ENCODE assay signal across 1 cellular context in the genomic region with DNA sequence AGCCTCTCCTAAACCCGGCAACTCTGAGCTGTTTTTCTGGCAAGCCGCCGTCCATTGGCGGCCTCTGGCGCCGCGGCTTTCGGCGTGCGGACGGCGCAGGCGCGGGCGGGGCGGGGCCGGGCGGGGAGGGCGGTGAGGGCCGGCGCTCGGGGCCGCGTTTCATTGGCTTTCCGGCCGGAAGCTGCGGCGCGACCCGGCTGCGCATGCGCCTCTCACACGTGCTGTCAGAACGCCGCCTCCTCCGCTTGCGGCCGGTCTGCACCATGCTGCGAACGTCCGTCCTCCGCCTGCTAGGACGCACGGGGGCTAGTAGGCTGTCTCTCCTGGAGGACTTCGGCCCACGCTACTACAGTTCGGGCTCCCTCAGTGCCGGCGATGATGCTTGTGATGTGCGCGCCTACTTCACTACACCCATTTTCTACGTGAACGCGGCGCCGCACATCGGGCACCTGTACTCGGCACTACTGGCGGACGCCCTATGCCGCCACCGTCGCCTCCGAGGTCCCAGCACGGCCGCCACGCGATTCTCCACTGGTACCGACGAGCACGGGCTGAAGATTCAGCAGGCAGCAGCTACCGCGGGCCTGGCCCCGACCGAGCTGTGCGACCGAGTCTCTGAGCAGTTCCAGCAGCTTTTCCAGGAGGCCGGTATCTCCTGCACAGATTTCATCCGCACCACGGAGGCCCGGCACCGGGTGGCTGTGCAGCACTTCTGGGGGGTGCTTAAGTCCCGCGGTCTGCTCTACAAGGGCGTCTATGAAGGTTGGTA.
A peak's percentile ranks its signal among the peaks of the same experiment; 100 is the strongest.
TF ChIP-seq lines count a peak whose summit lies in the region.

TSS of gene MARS2 (plus strand) at position 227 of the 769 bp plus-strand sequence. CDS start at position 264, 37 bp downstream.

TF ChIP-seq in HepG2, 621 proteins besides CTCF, POLR2A, EP300 and RAD21 (continued from another document and continues in another):
- TF ChIP-seq ZNF646 (CRISPR knock-in tag; IDR thresholded peaks at IDR 0.05) (no peak; the same call in 1 of the 2 replicates), ZSCAN25 (CRISPR knock-in tag; IDR thresholded peaks at IDR 0.05) (0 out of 2 replicates have a peak, but pooled peaks have one; percentile 23), GABPB1 (CRISPR knock-in tag; IDR thresholded peaks at IDR 0.05) (peak; percentile 92), FOXK2 (IDR thresholded peaks at IDR 0.05) (no peak), SRSF1 (optimal IDR thresholded peaks at IDR 0.05; ENCODE audit: low read depth, low read length) (no peak), TMF1 (CRISPR knock-in tag; IDR thresholded peaks at IDR 0.05; ENCODE audit: low read depth) (no peak; the same call in 1 of the 2 replicates), MIXL1 (CRISPR knock-in tag; IDR thresholded peaks at IDR 0.05) (no peak), ZNF331 (CRISPR knock-in tag; IDR thresholded peaks at IDR 0.05) (peak; percentile 42; the same call in 1 of the 2 replicates), HMG20A (CRISPR knock-in tag; IDR thresholded peaks at IDR 0.05; ENCODE audit: borderline replicate concordance) (peak; percentile 19; the same call in 1 of the 2 replicates), GRHL1 (CRISPR knock-in tag; conservative IDR thresholded peaks at IDR 0.05) (no peak), KDM5A (IDR thresholded peaks at IDR 0.05; ENCODE audit: borderline replicate concordance, low read length) (peak; percentile 62), ZNF616 (CRISPR knock-in tag; IDR thresholded peaks at IDR 0.05; ENCODE audit: low read depth) (peak; percentile 97), ZNF460 (CRISPR knock-in tag; IDR thresholded peaks at IDR 0.05; ENCODE audit: borderline replicate concordance) (no peak; the same call in 1 of the 2 replicates), ZNF230 (CRISPR knock-in tag; IDR thresholded peaks at IDR 0.05) (no peak), ZNF781 (CRISPR knock-in tag; IDR thresholded peaks at IDR 0.05; ENCODE audit: borderline replicate concordance, not compliant biosample characterization) (peak; percentile 31), NPAS2 (CRISPR knock-in tag; IDR thresholded peaks at IDR 0.05; ENCODE audit: borderline replicate concordance) (no peak), HNRNPLL (IDR thresholded peaks at IDR 0.05; ENCODE audit: low read depth, low read length, poor library complexity, severe bottlenecking) (peak; percentile 96), AFF4 (CRISPR knock-in tag; IDR thresholded peaks at IDR 0.05) (no peak)
- TF ChIP-seq, protein P1, sequence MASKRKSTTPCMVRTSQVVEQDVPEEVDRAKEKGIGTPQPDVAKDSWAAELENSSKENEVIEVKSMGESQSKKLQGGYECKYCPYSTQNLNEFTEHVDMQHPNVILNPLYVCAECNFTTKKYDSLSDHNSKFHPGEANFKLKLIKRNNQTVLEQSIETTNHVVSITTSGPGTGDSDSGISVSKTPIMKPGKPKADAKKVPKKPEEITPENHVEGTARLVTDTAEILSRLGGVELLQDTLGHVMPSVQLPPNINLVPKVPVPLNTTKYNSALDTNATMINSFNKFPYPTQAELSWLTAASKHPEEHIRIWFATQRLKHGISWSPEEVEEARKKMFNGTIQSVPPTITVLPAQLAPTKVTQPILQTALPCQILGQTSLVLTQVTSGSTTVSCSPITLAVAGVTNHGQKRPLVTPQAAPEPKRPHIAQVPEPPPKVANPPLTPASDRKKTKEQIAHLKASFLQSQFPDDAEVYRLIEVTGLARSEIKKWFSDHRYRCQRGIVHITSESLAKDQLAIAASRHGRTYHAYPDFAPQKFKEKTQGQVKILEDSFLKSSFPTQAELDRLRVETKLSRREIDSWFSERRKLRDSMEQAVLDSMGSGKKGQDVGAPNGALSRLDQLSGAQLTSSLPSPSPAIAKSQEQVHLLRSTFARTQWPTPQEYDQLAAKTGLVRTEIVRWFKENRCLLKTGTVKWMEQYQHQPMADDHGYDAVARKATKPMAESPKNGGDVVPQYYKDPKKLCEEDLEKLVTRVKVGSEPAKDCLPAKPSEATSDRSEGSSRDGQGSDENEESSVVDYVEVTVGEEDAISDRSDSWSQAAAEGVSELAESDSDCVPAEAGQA (IDR thresholded peaks at IDR 0.05; ENCODE audit: low read depth) = no peak
- TF ChIP-seq, protein P1 (CRISPR knock-in tag; IDR thresholded peaks at IDR 0.05; ENCODE audit: borderline replicate concordance) = no peak
- TF ChIP-seq, protein P2, sequence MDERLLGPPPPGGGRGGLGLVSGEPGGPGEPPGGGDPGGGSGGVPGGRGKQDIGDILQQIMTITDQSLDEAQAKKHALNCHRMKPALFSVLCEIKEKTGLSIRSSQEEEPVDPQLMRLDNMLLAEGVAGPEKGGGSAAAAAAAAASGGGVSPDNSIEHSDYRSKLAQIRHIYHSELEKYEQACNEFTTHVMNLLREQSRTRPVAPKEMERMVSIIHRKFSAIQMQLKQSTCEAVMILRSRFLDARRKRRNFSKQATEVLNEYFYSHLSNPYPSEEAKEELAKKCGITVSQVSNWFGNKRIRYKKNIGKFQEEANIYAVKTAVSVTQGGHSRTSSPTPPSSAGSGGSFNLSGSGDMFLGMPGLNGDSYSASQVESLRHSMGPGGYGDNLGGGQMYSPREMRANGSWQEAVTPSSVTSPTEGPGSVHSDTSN (CRISPR knock-in tag; IDR thresholded peaks at IDR 0.05) = peak; percentile 33; the same call in 1 of the 2 replicates
- TF ChIP-seq, protein P3, sequence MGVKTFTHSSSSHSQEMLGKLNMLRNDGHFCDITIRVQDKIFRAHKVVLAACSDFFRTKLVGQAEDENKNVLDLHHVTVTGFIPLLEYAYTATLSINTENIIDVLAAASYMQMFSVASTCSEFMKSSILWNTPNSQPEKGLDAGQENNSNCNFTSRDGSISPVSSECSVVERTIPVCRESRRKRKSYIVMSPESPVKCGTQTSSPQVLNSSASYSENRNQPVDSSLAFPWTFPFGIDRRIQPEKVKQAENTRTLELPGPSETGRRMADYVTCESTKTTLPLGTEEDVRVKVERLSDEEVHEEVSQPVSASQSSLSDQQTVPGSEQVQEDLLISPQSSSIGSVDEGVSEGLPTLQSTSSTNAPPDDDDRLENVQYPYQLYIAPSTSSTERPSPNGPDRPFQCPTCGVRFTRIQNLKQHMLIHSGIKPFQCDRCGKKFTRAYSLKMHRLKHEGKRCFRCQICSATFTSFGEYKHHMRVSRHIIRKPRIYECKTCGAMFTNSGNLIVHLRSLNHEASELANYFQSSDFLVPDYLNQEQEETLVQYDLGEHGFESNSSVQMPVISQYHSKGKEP (CRISPR knock-in tag; IDR thresholded peaks at IDR 0.05) = peak; percentile 83
- TF ChIP-seq, protein P4, sequence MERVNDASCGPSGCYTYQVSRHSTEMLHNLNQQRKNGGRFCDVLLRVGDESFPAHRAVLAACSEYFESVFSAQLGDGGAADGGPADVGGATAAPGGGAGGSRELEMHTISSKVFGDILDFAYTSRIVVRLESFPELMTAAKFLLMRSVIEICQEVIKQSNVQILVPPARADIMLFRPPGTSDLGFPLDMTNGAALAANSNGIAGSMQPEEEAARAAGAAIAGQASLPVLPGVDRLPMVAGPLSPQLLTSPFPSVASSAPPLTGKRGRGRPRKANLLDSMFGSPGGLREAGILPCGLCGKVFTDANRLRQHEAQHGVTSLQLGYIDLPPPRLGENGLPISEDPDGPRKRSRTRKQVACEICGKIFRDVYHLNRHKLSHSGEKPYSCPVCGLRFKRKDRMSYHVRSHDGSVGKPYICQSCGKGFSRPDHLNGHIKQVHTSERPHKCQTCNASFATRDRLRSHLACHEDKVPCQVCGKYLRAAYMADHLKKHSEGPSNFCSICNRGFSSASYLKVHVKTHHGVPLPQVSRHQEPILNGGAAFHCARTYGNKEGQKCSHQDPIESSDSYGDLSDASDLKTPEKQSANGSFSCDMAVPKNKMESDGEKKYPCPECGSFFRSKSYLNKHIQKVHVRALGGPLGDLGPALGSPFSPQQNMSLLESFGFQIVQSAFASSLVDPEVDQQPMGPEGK (CRISPR knock-in tag; IDR thresholded peaks at IDR 0.05) = peak; percentile 64
- TF ChIP-seq, protein P5, sequence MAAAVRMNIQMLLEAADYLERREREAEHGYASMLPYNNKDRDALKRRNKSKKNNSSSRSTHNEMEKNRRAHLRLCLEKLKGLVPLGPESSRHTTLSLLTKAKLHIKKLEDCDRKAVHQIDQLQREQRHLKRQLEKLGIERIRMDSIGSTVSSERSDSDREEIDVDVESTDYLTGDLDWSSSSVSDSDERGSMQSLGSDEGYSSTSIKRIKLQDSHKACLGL (CRISPR knock-in tag; IDR thresholded peaks at IDR 0.05) = peak; percentile 97
